34 cellular contexts compared by ENCODE assay signal in genomic region chr3:21738283-21738682, GRCh38. TPM values are rescaled to one million over a fixed set of nuclear protein-coding genes. Genes with fewer than 3 reads are reported as not detected.
"Had no signal": no experiment of that assay in that cellular context is flagged by ENCODE, and none has a peak within 500 bp of the region (broad histone marks: within the 10 kb centered on the region; RNA-seq: fewer than 3 reads in every experiment).

No MANE protein-coding gene starts in this region.

- H3K9me3 ChIP-seq: adrenal gland, ascending aorta, body of pancreas, breast epithelium had no signal

- ATAC-seq: activated naive CD4-positive, alpha-beta T cell treated with anti-CD3 and anti-CD28 coated beads, Interleukin-2, amount 50 U/mL, for 72 hours; activated naive CD8-positive, alpha-beta T cell treated with anti-CD3 and anti-CD28 coated beads, Interleukin-2, amount 50 U/mL, for 24 hours; activated T-cell treated with anti-CD3 and anti-CD28 coated beads, Interleukin-2, amount 50 U/mL, for 4 hours; activated T-cell treated with anti-CD3 and anti-CD28 coated beads, Interleukin-2, amount 50 U/mL, for 72 hours; activated T-helper 17 cell treated with anti-CD3 and anti-CD28 coated beads, Interleukin-2, amount 50 U/mL, for 72 hours; body of pancreas had no signal

- H3K4me3 ChIP-seq: adrenal gland, ascending aorta, body of pancreas, breast epithelium had no signal

- H3K4me1 ChIP-seq: adrenal gland, body of pancreas, breast epithelium had no signal

- DNase-seq: activated effector memory CD4-positive, alpha-beta T cell treated with anti-CD3 and anti-CD28 coated beads, Interleukin-2, amount 50 U/mL, for 16 hours; activated effector memory CD4-positive, alpha-beta T cell treated with Interleukin-2 at 50 U/mL for 16 hours; activated gamma-delta T cell; activated gamma-delta T cell treated with Interleukin-2 at 50 U/mL for 16 hours; activated naive CD4-positive, alpha-beta T cell; activated naive CD4-positive, alpha-beta T cell treated with anti-CD3 and anti-CD28 coated beads for 36 hours; activated naive CD4-positive, alpha-beta T cell treated with anti-CD3 and anti-CD28 coated beads, Interleukin-2, amount 10 ng/mL, durations not matched to agents 7 days and 5 days; activated naive CD4-positive, alpha-beta T cell treated with anti-CD3 and anti-CD28 coated beads, Interleukin-2, amount 50 U/mL, for 16 hours; activated naive CD4-positive, alpha-beta T cell treated with Interleukin-2 at 50 U/mL for 16 hours; activated naive CD8-positive, alpha-beta T cell treated with anti-CD3 and anti-CD28 coated beads for 36 hours; activated naive CD8-positive, alpha-beta T cell treated with anti-CD3 and anti-CD28 coated beads, Interleukin-2, amount 10 ng/mL, durations not matched to agents 7 days and 5 days; activated naive CD8-positive, alpha-beta T cell treated with anti-CD3 and anti-CD28 coated beads, Interleukin-2, amount 50 U/mL, for 24 hours; activated T-cell treated with anti-CD3 and anti-CD28 coated beads for 4 hours; activated T-cell treated with anti-CD3 and anti-CD28 coated beads, Interleukin-2, amount 50 U/mL, for 1 hour; activated T-cell treated with anti-CD3 and anti-CD28 coated beads, Interleukin-2, amount 50 U/mL, for 24 hours; activated T-cell treated with anti-CD3 and anti-CD28 coated beads, Interleukin-2, amount 50 U/mL, for 4 hours; activated T-cell treated with anti-CD3 and anti-CD28 coated beads, Interleukin-2, amount 50 U/mL, for 48 hours; activated T-cell treated with anti-CD3 and anti-CD28 coated beads, Interleukin-2, amount 50 U/mL, for 72 hours; adrenal gland; amniotic stem cell; amygdala; anterior cingulate cortex; aorta; body of pancreas; brain microvascular endothelial cell; caudate nucleus; central memory CD4-positive, alpha-beta T cell; cerebellar nuclear complex had no signal

- H3K36me3 ChIP-seq: adrenal gland, ascending aorta, brain microvascular endothelial cell, breast epithelium had no signal

- H3K27me3 ChIP-seq: adrenal gland, ascending aorta, body of pancreas, brain microvascular endothelial cell, breast epithelium had no signal

- H3K27ac ChIP-seq: adrenal gland, ascending aorta, body of pancreas, brain microvascular endothelial cell, breast epithelium had no signal

RNA-seq across cellular contexts. Expression of gene ZNF385D, which starts 12.7 kb away (rescaled TPM):
- total RNA-seq: activated naive CD4-positive, alpha-beta T cell treated with anti-CD3 and anti-CD28 coated beads for 36 hours; activated naive CD4-positive, alpha-beta T cell treated with anti-CD3 and anti-CD28 coated beads, Interleukin-2, amount 50 U/mL, for 72 hours; activated naive CD8-positive, alpha-beta T cell treated with anti-CD3 and anti-CD28 coated beads for 36 hours; activated naive CD8-positive, alpha-beta T cell treated with anti-CD3 and anti-CD28 coated beads, Interleukin-2, amount 10 ng/mL, durations not matched to agents 7 days and 5 days; activated T-cell treated with anti-CD3 and anti-CD28 coated beads, Interleukin-2, amount 50 U/mL, for 4 hours; activated T-cell treated with anti-CD3 and anti-CD28 coated beads, Interleukin-2, amount 50 U/mL, for 72 hours; activated T-helper 1 cell treated with anti-CD3 and anti-CD28 coated beads, Interleukin-12 subunit alpha, Interleukin-12 subunit beta, Interleukin-2, Interleukin-4 antibody, amounts not matched to agents 30 ng/mL and 10 ng/mL and 1 ng/mL, durations not matched to agents 14 hours and 24 hours and 36 hours; activated T-helper 17 cell treated with anti-CD3 and anti-CD28 coated beads, Interleukin-2, amount 50 U/mL, for 72 hours; activated T-helper 2 cell treated with anti-CD3 and anti-CD28 coated beads, Interferon-gamma antibody, Interleukin-2, Interleukin-4, amounts not matched to agents 10 μg/mL and 5 μg/mL and 100 μg/mL, durations not matched to agents 14 hours and 24 hours and 36 hours had no signal
